ENCODE assay signal across 10 cellular contexts in the genomic region with DNA sequence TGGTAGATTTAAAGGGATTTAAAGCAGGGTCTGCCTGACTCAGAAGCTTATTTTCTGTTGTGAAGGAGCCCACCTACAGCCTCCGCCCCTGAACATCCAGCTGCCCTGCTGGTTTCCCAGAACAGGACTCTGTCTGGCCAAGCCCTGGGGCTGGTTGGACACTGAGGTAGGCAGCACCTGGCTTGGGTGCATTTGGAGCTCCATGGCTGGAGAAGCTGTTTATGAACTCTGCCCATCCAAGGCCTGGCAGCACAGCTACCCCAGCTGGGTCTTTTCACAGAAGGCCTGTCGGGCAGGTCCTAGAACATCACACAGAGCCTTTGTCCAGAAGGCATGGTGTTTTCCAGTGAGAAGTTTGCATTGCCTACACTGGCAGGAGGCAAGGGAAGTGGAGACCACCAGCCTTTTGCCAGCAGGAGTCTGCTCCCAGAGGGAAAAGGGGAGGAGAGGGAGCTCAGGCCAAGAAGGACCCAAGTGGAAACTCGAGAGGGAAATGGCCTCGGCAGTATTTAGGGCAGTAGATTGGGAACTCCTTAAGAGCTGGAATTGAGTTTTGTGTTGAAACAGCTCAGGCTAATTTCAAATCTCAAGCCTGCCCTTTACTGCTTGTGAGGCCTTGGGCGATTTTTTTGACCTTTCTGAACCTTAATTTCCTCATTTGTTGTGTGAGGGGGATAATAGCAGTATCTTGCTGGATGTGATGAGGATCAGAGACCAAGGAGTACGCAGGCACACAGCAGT. TPM values are rescaled to one million over a fixed set of nuclear protein-coding genes. Genes with fewer than 3 reads are reported as not detected.
DNase-seq lines count a peak whose midpoint lies in the region; ATAC-seq and TF ChIP-seq lines count a peak whose summit lies in the region.
"Had no signal": no experiment of that assay in that cellular context is flagged by ENCODE, and none has a peak within 500 bp of the region (broad histone marks: within the 10 kb centered on the region; RNA-seq: fewer than 3 reads in every experiment).

No MANE protein-coding gene starts in this region.

- H3K36me3 ChIP-seq in vagina, result no peaks in the 10 kb centered on the region

- H3K4me1 ChIP-seq in vagina, result peaks cover 72% of the 10 kb centered on the region

- H3K4me3 Mint-ChIP-seq in activated naive CD4-positive, alpha-beta T cell treated with anti-CD3 and anti-CD28 coated beads, Interleukin-2, amount 10 ng/mL, durations not matched to agents 7 days and 5 days, result no peak overlapping the region
- H3K4me3 Mint-ChIP-seq in natural killer cell, result peak overlapping the region; percentile 29

- ATAC-seq in natural killer cell (no peak), GM18505 (IDR thresholded peaks at IDR 0.05; ENCODE audit: unreplicated experiment) (no peak)

- H3K4me3 ChIP-seq in dorsolateral prefrontal cortex, result no peak overlapping the region
- no peak overlapping the region for H3K4me3 ChIP-seq in vagina
- H3K4me3 ChIP-seq: mucosa of descending colon had no signal

- no peaks in the 10 kb centered on the region for H3K27me3 Mint-ChIP-seq in activated naive CD4-positive, alpha-beta T cell treated with anti-CD3 and anti-CD28 coated beads, Interleukin-2, amount 10 ng/mL, durations not matched to agents 7 days and 5 days
- H3K27me3 Mint-ChIP-seq in natural killer cell (ENCODE audit: low read depth in 2 of 2), result no peaks in the 10 kb centered on the region

- H3K36me3 Mint-ChIP-seq in activated naive CD4-positive, alpha-beta T cell treated with anti-CD3 and anti-CD28 coated beads, Interleukin-2, amount 10 ng/mL, durations not matched to agents 7 days and 5 days, result peaks cover 7% of the 10 kb centered on the region
- no peaks in the 10 kb centered on the region for H3K36me3 Mint-ChIP-seq in natural killer cell

- H3K27me3 ChIP-seq in dorsolateral prefrontal cortex (no peaks in the 10 kb centered on the region), vagina (no peaks in the 10 kb centered on the region)

- peak overlapping the region; percentile 95 for H3K27ac Mint-ChIP-seq in activated naive CD4-positive, alpha-beta T cell treated with anti-CD3 and anti-CD28 coated beads, Interleukin-2, amount 10 ng/mL, durations not matched to agents 7 days and 5 days
- peak overlapping the region; percentile 87 to 96 for H3K27ac Mint-ChIP-seq in natural killer cell

- peaks cover 7% of the 10 kb centered on the region for H3K9me3 Mint-ChIP-seq in activated naive CD4-positive, alpha-beta T cell treated with anti-CD3 and anti-CD28 coated beads, Interleukin-2, amount 10 ng/mL, durations not matched to agents 7 days and 5 days
- no peaks in the 10 kb centered on the region for H3K9me3 Mint-ChIP-seq in natural killer cell

- no peak for DNase-seq in activated naive CD4-positive, alpha-beta T cell treated with anti-CD3 and anti-CD28 coated beads, Interleukin-2, amount 10 ng/mL, durations not matched to agents 7 days and 5 days
- no peak for DNase-seq in activated naive CD4-positive, alpha-beta T cell treated with Interleukin-2 at 50 U/mL for 16 hours
- DNase-seq in dorsolateral prefrontal cortex, result no peak
- no peak for DNase-seq in natural killer cell
- DNase-seq in vagina (ENCODE audit: extremely low spot score in 2 of 2), result peak in 1 of 2 donors; percentile 87
- DNase-seq in stimulated activated CD4-positive, alpha-beta T cell treated with anti-CD3 and anti-CD28 coated beads, Interleukin-2, amount 100 ng/mL, for 24 hours, result no peak
- DNase-seq in HCEC 1CT, result no peak
- DNase-seq: NCI-H2029 treated with DMSO at 0.1 percent for 48 hours had no signal

- peaks cover 90% of the 10 kb centered on the region for H3K4me1 Mint-ChIP-seq in activated naive CD4-positive, alpha-beta T cell treated with anti-CD3 and anti-CD28 coated beads, Interleukin-2, amount 10 ng/mL, durations not matched to agents 7 days and 5 days
- H3K4me1 Mint-ChIP-seq in natural killer cell, result peaks cover 61 to 64% of the 10 kb centered on the region in 2 donors

- TF ChIP-seq CTCF in dorsolateral prefrontal cortex (IDR thresholded peaks at IDR 0.05 in 54 of 56, conservative IDR thresholded peaks at IDR 0.05 in 2 of 56; ENCODE audit: low read depth in 1 of 56, partially characterized antibody in 56 of 56), result no peak
- TF ChIP-seq CTCF in natural killer cell (IDR thresholded peaks at IDR 0.05), result no peak
- no peak for TF ChIP-seq CTCF in vagina (IDR thresholded peaks at IDR 0.05)

- no peaks in the 10 kb centered on the region for H3K9me3 ChIP-seq in vagina
- H3K9me3 ChIP-seq: mucosa of descending colon had no signal

- intact Hi-C loops in dorsolateral prefrontal cortex (cut with DNase I) (no loop called here), natural killer cell (cut with micrococcal nuclease) (no loop called here), vagina (cut with DNase I) (no loop called here)

- TF ChIP-seq POLR2A in vagina (IDR thresholded peaks at IDR 0.05), result no peak
- TF ChIP-seq POLR2A in GM18505 (IDR thresholded peaks at IDR 0.05; ENCODE audit: borderline replicate concordance, extremely low read depth, insufficient read depth, insufficient read length), result no peak

- CTCF ChIA-PET in activated naive CD4-positive, alpha-beta T cell treated with anti-CD3 and anti-CD28 coated beads, Interleukin-2, amount 10 ng/mL, durations not matched to agents 7 days and 5 days (lab: Charles Lee), result interaction anchor here (1.0 to 3.5 kb wide), 6 partner anchors 13 to 56 kb away, joined by 3 to 16 read pairs (median 4); no protein-coding TSS in a partner anchor

- H3K27ac ChIP-seq in dorsolateral prefrontal cortex (peak overlapping the region in 57 of 59 donors; percentile 8 to 91 (median 73)), vagina (peak overlapping the region; percentile 86)

RNA-seq across cellular contexts. Expression of a gene that starts 12.4 kb away (rescaled TPM):
- total RNA-seq in dorsolateral prefrontal cortex (100 to 1,000 TPM in 2 of 120 experiments, 10 to 100 TPM in 118; 45.2 to 105 (median 67.9) TPM), natural killer cell (100 to 1,000 TPM; 199 to 241 (median 222) TPM), vagina (110 TPM)

RNA-seq across cellular contexts. Expression of a gene that starts 59.6 kb away (rescaled TPM):
- 10 to 100 TPM; 34.7 to 77.1 (median 51.3) TPM for total RNA-seq in dorsolateral prefrontal cortex
- total RNA-seq in natural killer cell, result 10 to 100 TPM; 27.2 to 58.6 (median 27.7) TPM
- 15.2 TPM for total RNA-seq in vagina
